Comparison of ENCODE assay signal across 8 cellular contexts in the genomic region with DNA sequence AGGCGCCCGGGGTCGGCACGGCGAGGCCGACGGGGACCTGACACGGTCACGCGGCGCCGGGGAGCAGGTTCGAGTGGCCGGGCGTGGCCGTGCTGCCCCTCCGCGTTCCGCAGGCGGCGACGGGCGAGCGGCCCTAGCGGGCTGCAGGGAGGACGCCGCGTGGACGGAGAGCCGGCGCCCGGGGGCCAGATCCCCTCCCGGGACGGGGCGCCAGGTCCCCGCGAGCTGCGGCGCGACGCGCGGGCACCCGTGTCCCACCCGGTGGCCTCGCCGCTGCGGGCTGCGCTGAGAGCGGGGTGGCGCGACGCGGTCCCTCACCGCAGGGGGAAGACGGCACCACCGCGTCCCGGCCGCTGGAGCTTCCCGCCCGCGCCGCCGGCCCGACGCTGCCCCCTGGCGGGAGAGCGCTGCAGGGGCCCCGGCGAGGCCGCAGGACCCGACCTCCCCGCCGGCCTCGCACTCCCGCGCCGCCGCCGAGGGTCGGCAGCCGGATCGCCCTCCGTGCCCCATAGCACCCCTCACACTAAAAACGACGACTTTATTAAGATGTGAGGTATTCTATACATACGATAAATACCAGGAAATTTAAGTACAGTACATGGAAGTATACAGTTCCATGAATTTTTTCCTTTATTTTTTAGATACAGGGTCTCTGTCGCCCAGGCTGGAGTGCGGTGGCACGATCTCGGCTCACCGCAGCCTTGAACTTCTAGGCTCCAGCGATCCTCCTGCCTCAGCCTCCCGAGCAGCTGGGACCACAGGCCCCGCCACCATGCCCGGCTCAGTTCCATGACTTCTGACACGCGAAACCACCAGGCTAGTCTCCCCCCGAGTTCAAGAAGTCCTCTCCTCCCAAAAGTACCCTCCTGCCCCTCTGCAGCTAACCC. TPM values are rescaled to one million over a fixed set of nuclear protein-coding genes. Genes with fewer than 3 reads are reported as not detected.
DNase-seq lines count a peak whose midpoint lies in the region; ATAC-seq and TF ChIP-seq lines count a peak whose summit lies in the region.

No MANE protein-coding gene starts in this region.

- POLR2A ChIA-PET in activated CD4-positive, alpha-beta memory T cell treated with anti-CD3 and anti-CD28 coated beads, Interleukin-2, amount 10 ng/mL, durations not matched to agents 7 days and 5 days (lab: Charles Lee): interaction anchor here (0.7 to 4.4 kb wide), 6 partner anchors 28 to 358 kb away, joined by 3 to 32 read pairs (median 6); a partner anchor contains a TSS

- H3K4me3 ChIP-seq in ACC112 (ENCODE audit: low read depth, low read length) (peak overlapping the region; percentile 99), mononuclear cell (ENCODE audit: low read length) (peak overlapping the region; percentile 59)

- DNase-seq in NCI-H510A treated with DMSO at 0.1 percent for 48 hours (lab: John Stamatoyannopoulos, UW) (peak; percentile 67), endothelial cell (ENCODE audit: low spot score) (peak; percentile 86)
- DNase-seq in activated CD4-positive, alpha-beta memory T cell treated with anti-CD3 and anti-CD28 coated beads, Interleukin-2, amount 10 ng/mL, durations not matched to agents 7 days and 5 days: peak; percentile 73
- DNase-seq in stimulated activated CD8-positive, alpha-beta memory T cell treated with anti-CD3 and anti-CD28 coated beads, Interleukin-4, amount 100 ng/mL, for 4 hours (ENCODE audit: low read depth in 2 of 2, low spot score in 1 of 2): peak; percentile 22 to 38

- no peaks in the 10 kb centered on the region for H3K9me3 Mint-ChIP-seq in activated CD4-positive, alpha-beta memory T cell treated with anti-CD3 and anti-CD28 coated beads, Interleukin-2, amount 10 ng/mL, durations not matched to agents 7 days and 5 days
- H3K9me3 Mint-ChIP-seq in endothelial cell (ENCODE audit: unreplicated experiment): no peaks in the 10 kb centered on the region

- H3K27me3 ChIP-seq in ACC112 (ENCODE audit: insufficient read depth, low read length) (no peaks in the 10 kb centered on the region), mononuclear cell (ENCODE audit: insufficient read depth, low read length) (no peaks in the 10 kb centered on the region)

- TF ChIP-seq CTCF in endothelial cell (IDR thresholded peaks at IDR 0.05; ENCODE audit: unreplicated experiment): peak; percentile 93

- ATAC-seq in GM18517 (IDR thresholded peaks at IDR 0.05; ENCODE audit: unreplicated experiment): peak; percentile 47
- ATAC-seq in HG03095 (IDR thresholded peaks at IDR 0.05; ENCODE audit: unreplicated experiment): peak; percentile 42

- H3K36me3 Mint-ChIP-seq in activated CD4-positive, alpha-beta memory T cell treated with anti-CD3 and anti-CD28 coated beads, Interleukin-2, amount 10 ng/mL, durations not matched to agents 7 days and 5 days (ENCODE audit: low read depth): peaks cover 12% of the 10 kb centered on the region
- peaks cover 23% of the 10 kb centered on the region for H3K36me3 Mint-ChIP-seq in endothelial cell (ENCODE audit: low read depth, unreplicated experiment)

- peak overlapping the region; percentile 99 for H2AFZ ChIP-seq in ACC112 (ENCODE audit: low read length, unreplicated experiment)

- peaks cover 11% of the 10 kb centered on the region for H3K27me3 Mint-ChIP-seq in activated CD4-positive, alpha-beta memory T cell treated with anti-CD3 and anti-CD28 coated beads, Interleukin-2, amount 10 ng/mL, durations not matched to agents 7 days and 5 days
- peaks cover 25% of the 10 kb centered on the region for H3K27me3 Mint-ChIP-seq in endothelial cell (ENCODE audit: unreplicated experiment)

- CTCF ChIA-PET in activated CD4-positive, alpha-beta memory T cell treated with anti-CD3 and anti-CD28 coated beads, Interleukin-2, amount 10 ng/mL, durations not matched to agents 7 days and 5 days (lab: Charles Lee): interaction anchor here (0.6 to 1.9 kb wide), 15 partner anchors 14 to 653 kb away, joined by 3 to 7 read pairs (median 3); a partner anchor contains a TSS

- peaks cover 12% of the 10 kb centered on the region for H3K4me1 Mint-ChIP-seq in activated CD4-positive, alpha-beta memory T cell treated with anti-CD3 and anti-CD28 coated beads, Interleukin-2, amount 10 ng/mL, durations not matched to agents 7 days and 5 days
- H3K4me1 Mint-ChIP-seq in endothelial cell (ENCODE audit: unreplicated experiment): peaks cover 7% of the 10 kb centered on the region

- H3K4me1 ChIP-seq in ACC112 (ENCODE audit: control insufficient read depth, insufficient read depth, low read length, unreplicated experiment): peaks cover 4% of the 10 kb centered on the region
- peaks cover 8% of the 10 kb centered on the region for H3K4me1 ChIP-seq in mononuclear cell (ENCODE audit: insufficient read depth, low read length)

- H3K9me3 ChIP-seq in mononuclear cell (ENCODE audit: low read depth, low read length): no peaks in the 10 kb centered on the region

- H3K27ac ChIP-seq in ACC112 (ENCODE audit: low read depth, low read length): no peak overlapping the region

- H3K36me3 ChIP-seq in ACC112 (ENCODE audit: insufficient read depth, low read length): no peaks in the 10 kb centered on the region

- peak overlapping the region; percentile 49 for H3K27ac Mint-ChIP-seq in activated CD4-positive, alpha-beta memory T cell treated with anti-CD3 and anti-CD28 coated beads, Interleukin-2, amount 10 ng/mL, durations not matched to agents 7 days and 5 days
- peak overlapping the region; percentile 78 for H3K27ac Mint-ChIP-seq in endothelial cell (ENCODE audit: unreplicated experiment)

- H3K79me2 ChIP-seq in ACC112 (ENCODE audit: control insufficient read depth, insufficient read depth, low read length, unreplicated experiment): no peaks in the 10 kb centered on the region

- peak overlapping the region; percentile 58 for H3K4me3 Mint-ChIP-seq in activated CD4-positive, alpha-beta memory T cell treated with anti-CD3 and anti-CD28 coated beads, Interleukin-2, amount 10 ng/mL, durations not matched to agents 7 days and 5 days
- H3K4me3 Mint-ChIP-seq in endothelial cell (ENCODE audit: unreplicated experiment): peak overlapping the region; percentile 86

RNA-seq across cellular contexts. Expression of a gene that starts 1.3 kb away (rescaled TPM):
- 1 to 10 TPM; 1.7 to 1.8 TPM for total RNA-seq in activated CD4-positive, alpha-beta memory T cell treated with anti-CD3 and anti-CD28 coated beads, Interleukin-2, amount 10 ng/mL, durations not matched to agents 7 days and 5 days
- total RNA-seq in endothelial cell (ENCODE audit: unreplicated experiment) (3.5 TPM), mononuclear cell (1.0 TPM)

RNA-seq across cellular contexts. Expression of a gene that starts 27.6 kb away (rescaled TPM):
- 10 to 100 TPM; 54.6 to 55.6 TPM for total RNA-seq in activated CD4-positive, alpha-beta memory T cell treated with anti-CD3 and anti-CD28 coated beads, Interleukin-2, amount 10 ng/mL, durations not matched to agents 7 days and 5 days
- total RNA-seq in endothelial cell (ENCODE audit: unreplicated experiment) (61.0 TPM), mononuclear cell (23.1 TPM)

RNA-seq across cellular contexts. Expression of a gene that starts 59.7 kb away (rescaled TPM):
- total RNA-seq in activated CD4-positive, alpha-beta memory T cell treated with anti-CD3 and anti-CD28 coated beads, Interleukin-2, amount 10 ng/mL, durations not matched to agents 7 days and 5 days: 1 to 10 TPM; 5.1 to 6.1 TPM
- total RNA-seq in endothelial cell (ENCODE audit: unreplicated experiment): 2.9 TPM
- 9.1 TPM for total RNA-seq in mononuclear cell

Comparison
In these comparisons a context has a peak if more than half of its experiments do, and no peak if none do; other contexts are left out.
1. DNase-seq: peak in every context shown above with its lines; median percentile 86 in endothelial cell; 73 in activated CD4-positive, alpha-beta memory T cell treated with anti-CD3 and anti-CD28 coated beads, Interleukin-2, amount 10 ng/mL, durations not matched to agents 7 days and 5 days; 67 in NCI-H510A treated with DMSO at 0.1 percent for 48 hours; 30 in stimulated activated CD8-positive, alpha-beta memory T cell treated with anti-CD3 and anti-CD28 coated beads, Interleukin-4, amount 100 ng/mL, for 4 hours.